In genomic region chr5:112957970-112958773, GRCh38 we compare ENCODE assay signal across 8 cellular contexts. TPM values are rescaled to one million over a fixed set of nuclear protein-coding genes. Genes with fewer than 3 reads are reported as not detected.
A peak's percentile ranks its signal among the peaks of the same experiment; 100 is the strongest.
DNase-seq lines count a peak whose midpoint lies in the region; ATAC-seq and TF ChIP-seq lines count a peak whose summit lies in the region.

No MANE protein-coding gene starts in this region.

- H3K36me3 Mint-ChIP-seq in endodermal cell (ENCODE audit: low read depth): no peaks in the 10 kb centered on the region

- H3K27me3 ChIP-seq in colonic mucosa (no peaks in the 10 kb centered on the region), endodermal cell (ENCODE audit: control insufficient read depth, insufficient read depth, low read length, poor library complexity, severe bottlenecking) (no peaks in the 10 kb centered on the region)

- in situ Hi-C loops in ACHN (cut with HindIII; ENCODE audit: low pct_ligation_motif_present, low pct_unique_long_range_greater_than_20kb, low sequenced_read_pairs): no loop called here

- TF ChIP-seq CTCF in colonic mucosa (IDR thresholded peaks at IDR 0.05): no peak
- no peak for TF ChIP-seq CTCF in endodermal cell (conservative IDR thresholded peaks at IDR 0.05)

- H3K9me3 ChIP-seq in colonic mucosa (no peaks in the 10 kb centered on the region), endodermal cell (ENCODE audit: control insufficient read depth, low read length) (peaks cover 8% of the 10 kb centered on the region)

- H3K9ac ChIP-seq in colonic mucosa (ENCODE audit: low read depth in 2 of 2, low read length in 2 of 2) (no peak overlapping the region), endodermal cell (ENCODE audit: extremely low read depth, low read length, poor library complexity, severe bottlenecking) (no peak overlapping the region)

- intact Hi-C loops in colonic mucosa (cut with DNase I): no loop called here

- peaks cover 13% of the 10 kb centered on the region for H3K9me3 Mint-ChIP-seq in endodermal cell

- H3K27me3 Mint-ChIP-seq in endodermal cell (ENCODE audit: insufficient read depth): no peaks in the 10 kb centered on the region

- H3K27ac ChIP-seq in colonic mucosa: no peak overlapping the region
- no peak overlapping the region for H3K27ac ChIP-seq in endodermal cell (ENCODE audit: low read depth, low read length)

- H3K4me1 ChIP-seq in colonic mucosa: no peaks in the 10 kb centered on the region
- H3K4me1 ChIP-seq in endodermal cell (ENCODE audit: control insufficient read depth, insufficient read depth, low read length): no peaks in the 10 kb centered on the region

- H3K36me3 ChIP-seq in colonic mucosa (no peaks in the 10 kb centered on the region), endodermal cell (ENCODE audit: control insufficient read depth, insufficient read depth, low read length) (no peaks in the 10 kb centered on the region)

- 96 to 97% methylated on average over 3 to 4 of the region's 4 CpGs for whole genome bisulfite sequencing in endodermal cell (ENCODE audit: insufficient coverage in 1 of 2, insufficient read length in 1 of 2), 2 experiments

- DNase-seq in ACHN (peak; percentile 88), NCI-H524 (lab: John Stamatoyannopoulos, UW) (peak; percentile 17 to 69), colonic mucosa (peak; percentile 44), non-pigmented ciliary epithelial cell (ENCODE audit: low read depth) (peak; percentile 90), endodermal cell (no peak), mesenteric fat pad (ENCODE audit: low spot score) (no peak)

- H3K4me3 Mint-ChIP-seq in endodermal cell: no peak overlapping the region

- H3K4me3 ChIP-seq in colonic mucosa (no peak overlapping the region), endodermal cell (ENCODE audit: low read length) (no peak overlapping the region)

- H3K4me1 Mint-ChIP-seq in endodermal cell: peaks cover 8% of the 10 kb centered on the region

- H3K27ac Mint-ChIP-seq in endodermal cell: no peak overlapping the region

- peak; percentile 85 for ATAC-seq in GM18517 (IDR thresholded peaks at IDR 0.05; ENCODE audit: unreplicated experiment)
- peak; percentile 80 for ATAC-seq in HG02852 (IDR thresholded peaks at IDR 0.05; ENCODE audit: unreplicated experiment)

RNA-seq across cellular contexts. Expression of gene DCP2, which starts 18.4 kb away (rescaled TPM):
- total RNA-seq in colonic mucosa (10 to 100 TPM; 39.5 to 48.2 TPM), endodermal cell (100 to 1,000 TPM; 152 to 154 TPM), mesenteric fat pad (39.2 TPM)
- polyA plus RNA-seq in endodermal cell (2013, experiment 1 of 2): 29.1 TPM
- polyA plus RNA-seq in endodermal cell (2013, experiment 2 of 2): 41.9 TPM

RNA-seq across cellular contexts. Expression of gene REEP5, which starts 36.1 kb away (rescaled TPM):
- total RNA-seq in colonic mucosa (10 to 100 TPM; 76.7 to 96.3 TPM), endodermal cell (10 to 100 TPM; 42.1 to 42.3 TPM), mesenteric fat pad (121 TPM)
- 36.2 TPM for polyA plus RNA-seq in endodermal cell (2013, experiment 1 of 2)
- polyA plus RNA-seq in endodermal cell (2013, experiment 2 of 2): 31.8 TPM

Comparison
In these comparisons a context has a peak if more than half of its experiments do, and no peak if none do; other contexts are left out.
1. DNase-seq: peak in ACHN (single experiment), NCI-H524 (2 of 2), colonic mucosa (single experiment) and non-pigmented ciliary epithelial cell (single experiment); none in endodermal cell (single experiment) and mesenteric fat pad (single experiment).